21 cellular contexts compared by ENCODE assay signal in genomic region chr17:56322991-56323390, GRCh38.
"Had no signal": no experiment of that assay in that cellular context is flagged by ENCODE, and none has a peak within 500 bp of the region (broad histone marks: within the 10 kb centered on the region; RNA-seq: fewer than 3 reads in every experiment).

No MANE protein-coding gene starts in this region.

- H3K27me3 ChIP-seq: SJCRH30 had no signal

- H3K27ac ChIP-seq: SJCRH30 had no signal

- H3K4me3 ChIP-seq: SJCRH30 had no signal

- DNase-seq: IMR-90, Kasumi-1, KG1, MM.1S, NCI-H1092 treated with DMSO at 0.1 percent for 48 hours, NCI-H1436, NCI-H187, NCI-H2029, NCI-H2081 treated with DMSO at 0.1 percent for 48 hours, NCI-H2171, NCI-H226, NCI-H446, NCI-H510A, NCI-H524 treated with DMSO at 0.1 percent for 48 hours, NCI-H69, NCI-H774, RPMI8226, SHP77 treated with DMSO at 0.1 percent for 48 hours, SJCRH30 had no signal

- H3K36me3 ChIP-seq: SJCRH30 had no signal

- ATAC-seq: HepG2, SK-N-SH treated with all-trans-retinoic acid at 6 μM for 48 hours had no signal

- H3K9me3 ChIP-seq: SJCRH30 had no signal
